In genomic region chr10:18203526-18203925, GRCh38 we compare ENCODE assay signal across 21 cellular contexts.
"Had no signal": no experiment of that assay in that cellular context is flagged by ENCODE, and none has a peak within 500 bp of the region (broad histone marks: within the 10 kb centered on the region; RNA-seq: fewer than 3 reads in every experiment).

No MANE protein-coding gene starts in this region.

- H3K27me3 Mint-ChIP-seq: activated CD4-positive, alpha-beta memory T cell treated with anti-CD3 and anti-CD28 coated beads, Interleukin-2, amount 10 ng/mL, durations not matched to agents 7 days and 5 days; activated naive CD8-positive, alpha-beta T cell treated with anti-CD3 and anti-CD28 coated beads, Interleukin-2, amount 10 ng/mL, durations not matched to agents 7 days and 5 days; stimulated activated memory B cell treated with anti-CD40 and anti-IgM and Interleukin-4, amounts not matched to agents 10 μg/mL and 1 μg/mL and 100 μg/mL, for 72 hours had no signal

- H3K27ac Mint-ChIP-seq: activated CD4-positive, alpha-beta memory T cell treated with anti-CD3 and anti-CD28 coated beads, Interleukin-2, amount 10 ng/mL, durations not matched to agents 7 days and 5 days; activated naive CD4-positive, alpha-beta T cell treated with anti-CD3 and anti-CD28 coated beads for 36 hours; activated naive CD8-positive, alpha-beta T cell treated with anti-CD3 and anti-CD28 coated beads, Interleukin-2, amount 10 ng/mL, durations not matched to agents 7 days and 5 days; activated T-cell treated with anti-CD3 and anti-CD28 coated beads, Interleukin-2, amount 50 U/mL, for 72 hours; natural killer cell treated with Interleukin-12 subunit alpha and Interleukin-12 subunit beta and Interleukin-15 and Interleukin-18, amount 100 ng/mL, for 72 hours; stimulated activated memory B cell treated with anti-CD40 and anti-IgM and Interleukin-4, amounts not matched to agents 10 μg/mL and 1 μg/mL and 100 μg/mL, for 72 hours had no signal

- DNase-seq: activated CD4-positive, alpha-beta memory T cell treated with anti-CD3 and anti-CD28 coated beads, Interleukin-2, amount 10 ng/mL, durations not matched to agents 7 days and 5 days; activated CD4-positive, alpha-beta T cell treated with anti-CD3 and anti-CD28 coated beads for 48 hours; activated effector memory CD4-positive, alpha-beta T cell treated with Interleukin-2 at 50 U/mL for 16 hours; activated naive CD4-positive, alpha-beta T cell treated with anti-CD3 and anti-CD28 coated beads for 36 hours; activated naive CD8-positive, alpha-beta T cell treated with anti-CD3 and anti-CD28 coated beads, Interleukin-2, amount 10 ng/mL, durations not matched to agents 7 days and 5 days; activated T-cell treated with anti-CD3 and anti-CD28 coated beads, Interleukin-2, amount 50 U/mL, for 72 hours; amniotic stem cell; effector CD4-positive, alpha-beta T cell; foreskin melanocyte; hippocampal formation; left ventricle myocardium inferior; pancreas; right lobe of liver; stimulated activated CD4-positive, alpha-beta T cell treated with anti-CD3 and anti-CD28 coated beads, Interleukin-15, amount 100 ng/mL, for 24 hours; SW 1271; testis; upper lobe of left lung had no signal

- H3K4me1 ChIP-seq: right lobe of liver, testis had no signal

- H3K9me3 Mint-ChIP-seq: activated CD4-positive, alpha-beta memory T cell treated with anti-CD3 and anti-CD28 coated beads, Interleukin-2, amount 10 ng/mL, durations not matched to agents 7 days and 5 days; activated naive CD4-positive, alpha-beta T cell treated with anti-CD3 and anti-CD28 coated beads for 36 hours; activated naive CD8-positive, alpha-beta T cell treated with anti-CD3 and anti-CD28 coated beads, Interleukin-2, amount 10 ng/mL, durations not matched to agents 7 days and 5 days; activated T-cell treated with anti-CD3 and anti-CD28 coated beads, Interleukin-2, amount 50 U/mL, for 72 hours; natural killer cell treated with Interleukin-12 subunit alpha and Interleukin-12 subunit beta and Interleukin-15 and Interleukin-18, amount 100 ng/mL, for 72 hours; stimulated activated memory B cell treated with anti-CD40 and anti-IgM and Interleukin-4, amounts not matched to agents 10 μg/mL and 1 μg/mL and 100 μg/mL, for 72 hours had no signal

- H3K4me3 Mint-ChIP-seq: activated CD4-positive, alpha-beta memory T cell treated with anti-CD3 and anti-CD28 coated beads, Interleukin-2, amount 10 ng/mL, durations not matched to agents 7 days and 5 days; activated naive CD4-positive, alpha-beta T cell treated with anti-CD3 and anti-CD28 coated beads for 36 hours; activated naive CD8-positive, alpha-beta T cell treated with anti-CD3 and anti-CD28 coated beads, Interleukin-2, amount 10 ng/mL, durations not matched to agents 7 days and 5 days; activated T-cell treated with anti-CD3 and anti-CD28 coated beads, Interleukin-2, amount 50 U/mL, for 72 hours; natural killer cell treated with Interleukin-12 subunit alpha and Interleukin-12 subunit beta and Interleukin-15 and Interleukin-18, amount 100 ng/mL, for 72 hours; stimulated activated memory B cell treated with anti-CD40 and anti-IgM and Interleukin-4, amounts not matched to agents 10 μg/mL and 1 μg/mL and 100 μg/mL, for 72 hours had no signal

- H3K36me3 ChIP-seq: left ventricle myocardium inferior, neutrophil, pancreas, right lobe of liver, upper lobe of left lung had no signal

- H3K27me3 ChIP-seq: neutrophil, pancreas, right lobe of liver, testis, upper lobe of left lung had no signal

- H3K9me3 ChIP-seq: left ventricle myocardium inferior, neutrophil, pancreas, right lobe of liver, testis, upper lobe of left lung had no signal

- H3K27ac ChIP-seq: left ventricle myocardium inferior, neutrophil, pancreas, right lobe of liver, testis, upper lobe of left lung had no signal

- ATAC-seq: natural killer cell treated with Interleukin-12 subunit alpha and Interleukin-12 subunit beta and Interleukin-15 and Interleukin-18, amount 100 ng/mL, for 72 hours; right lobe of liver; stimulated activated memory B cell treated with anti-CD40 and anti-IgM and Interleukin-4, amounts not matched to agents 10 μg/mL and 1 μg/mL and 100 μg/mL, for 72 hours had no signal

- H3K4me1 Mint-ChIP-seq: activated naive CD8-positive, alpha-beta T cell treated with anti-CD3 and anti-CD28 coated beads, Interleukin-2, amount 10 ng/mL, durations not matched to agents 7 days and 5 days; stimulated activated memory B cell treated with anti-CD40 and anti-IgM and Interleukin-4, amounts not matched to agents 10 μg/mL and 1 μg/mL and 100 μg/mL, for 72 hours had no signal

- H3K36me3 Mint-ChIP-seq: activated naive CD8-positive, alpha-beta T cell treated with anti-CD3 and anti-CD28 coated beads, Interleukin-2, amount 10 ng/mL, durations not matched to agents 7 days and 5 days; natural killer cell treated with Interleukin-12 subunit alpha and Interleukin-12 subunit beta and Interleukin-15 and Interleukin-18, amount 100 ng/mL, for 72 hours; stimulated activated memory B cell treated with anti-CD40 and anti-IgM and Interleukin-4, amounts not matched to agents 10 μg/mL and 1 μg/mL and 100 μg/mL, for 72 hours had no signal

- H3K4me3 ChIP-seq: left ventricle myocardium inferior, pancreas, right lobe of liver, smooth muscle cell, testis, upper lobe of left lung had no signal
